Comparison of ENCODE assay signal across 1 cellular context in the genomic region with DNA sequence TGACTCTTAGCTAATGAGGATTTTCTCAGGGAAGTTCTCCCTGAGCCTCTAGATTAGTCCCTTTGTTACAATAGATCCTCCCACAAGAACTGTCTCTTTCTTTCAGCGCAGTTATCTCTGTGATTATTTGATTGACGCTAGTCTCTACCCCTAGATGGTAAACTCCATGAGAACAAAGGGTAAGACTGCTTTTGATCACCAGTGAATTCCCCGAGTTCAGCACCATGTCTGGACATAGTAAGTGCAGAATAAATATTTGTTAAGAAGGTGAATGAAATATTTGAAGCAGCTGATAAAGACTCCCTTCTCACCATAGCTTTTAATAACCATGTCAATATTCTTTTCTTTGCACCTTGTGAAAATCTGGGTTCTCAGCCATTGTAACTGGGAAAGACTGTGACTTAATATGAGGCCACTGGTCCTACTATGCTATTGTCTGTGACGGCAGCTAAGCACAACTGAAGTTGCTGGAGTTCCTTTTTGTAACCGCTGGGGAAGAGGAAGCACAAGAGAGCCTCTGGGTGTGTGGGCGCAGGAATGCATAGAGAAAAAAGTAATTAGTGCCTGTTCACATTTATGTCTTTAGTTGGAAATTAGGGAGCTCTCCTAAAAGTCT.
TF ChIP-seq lines count a peak whose summit lies in the region.

No MANE protein-coding gene starts in this region.

TF ChIP-seq in K562, 482 proteins besides CTCF, POLR2A, EP300 and RAD21 (continued from another document and continues in another):
- TF ChIP-seq, protein P1, sequence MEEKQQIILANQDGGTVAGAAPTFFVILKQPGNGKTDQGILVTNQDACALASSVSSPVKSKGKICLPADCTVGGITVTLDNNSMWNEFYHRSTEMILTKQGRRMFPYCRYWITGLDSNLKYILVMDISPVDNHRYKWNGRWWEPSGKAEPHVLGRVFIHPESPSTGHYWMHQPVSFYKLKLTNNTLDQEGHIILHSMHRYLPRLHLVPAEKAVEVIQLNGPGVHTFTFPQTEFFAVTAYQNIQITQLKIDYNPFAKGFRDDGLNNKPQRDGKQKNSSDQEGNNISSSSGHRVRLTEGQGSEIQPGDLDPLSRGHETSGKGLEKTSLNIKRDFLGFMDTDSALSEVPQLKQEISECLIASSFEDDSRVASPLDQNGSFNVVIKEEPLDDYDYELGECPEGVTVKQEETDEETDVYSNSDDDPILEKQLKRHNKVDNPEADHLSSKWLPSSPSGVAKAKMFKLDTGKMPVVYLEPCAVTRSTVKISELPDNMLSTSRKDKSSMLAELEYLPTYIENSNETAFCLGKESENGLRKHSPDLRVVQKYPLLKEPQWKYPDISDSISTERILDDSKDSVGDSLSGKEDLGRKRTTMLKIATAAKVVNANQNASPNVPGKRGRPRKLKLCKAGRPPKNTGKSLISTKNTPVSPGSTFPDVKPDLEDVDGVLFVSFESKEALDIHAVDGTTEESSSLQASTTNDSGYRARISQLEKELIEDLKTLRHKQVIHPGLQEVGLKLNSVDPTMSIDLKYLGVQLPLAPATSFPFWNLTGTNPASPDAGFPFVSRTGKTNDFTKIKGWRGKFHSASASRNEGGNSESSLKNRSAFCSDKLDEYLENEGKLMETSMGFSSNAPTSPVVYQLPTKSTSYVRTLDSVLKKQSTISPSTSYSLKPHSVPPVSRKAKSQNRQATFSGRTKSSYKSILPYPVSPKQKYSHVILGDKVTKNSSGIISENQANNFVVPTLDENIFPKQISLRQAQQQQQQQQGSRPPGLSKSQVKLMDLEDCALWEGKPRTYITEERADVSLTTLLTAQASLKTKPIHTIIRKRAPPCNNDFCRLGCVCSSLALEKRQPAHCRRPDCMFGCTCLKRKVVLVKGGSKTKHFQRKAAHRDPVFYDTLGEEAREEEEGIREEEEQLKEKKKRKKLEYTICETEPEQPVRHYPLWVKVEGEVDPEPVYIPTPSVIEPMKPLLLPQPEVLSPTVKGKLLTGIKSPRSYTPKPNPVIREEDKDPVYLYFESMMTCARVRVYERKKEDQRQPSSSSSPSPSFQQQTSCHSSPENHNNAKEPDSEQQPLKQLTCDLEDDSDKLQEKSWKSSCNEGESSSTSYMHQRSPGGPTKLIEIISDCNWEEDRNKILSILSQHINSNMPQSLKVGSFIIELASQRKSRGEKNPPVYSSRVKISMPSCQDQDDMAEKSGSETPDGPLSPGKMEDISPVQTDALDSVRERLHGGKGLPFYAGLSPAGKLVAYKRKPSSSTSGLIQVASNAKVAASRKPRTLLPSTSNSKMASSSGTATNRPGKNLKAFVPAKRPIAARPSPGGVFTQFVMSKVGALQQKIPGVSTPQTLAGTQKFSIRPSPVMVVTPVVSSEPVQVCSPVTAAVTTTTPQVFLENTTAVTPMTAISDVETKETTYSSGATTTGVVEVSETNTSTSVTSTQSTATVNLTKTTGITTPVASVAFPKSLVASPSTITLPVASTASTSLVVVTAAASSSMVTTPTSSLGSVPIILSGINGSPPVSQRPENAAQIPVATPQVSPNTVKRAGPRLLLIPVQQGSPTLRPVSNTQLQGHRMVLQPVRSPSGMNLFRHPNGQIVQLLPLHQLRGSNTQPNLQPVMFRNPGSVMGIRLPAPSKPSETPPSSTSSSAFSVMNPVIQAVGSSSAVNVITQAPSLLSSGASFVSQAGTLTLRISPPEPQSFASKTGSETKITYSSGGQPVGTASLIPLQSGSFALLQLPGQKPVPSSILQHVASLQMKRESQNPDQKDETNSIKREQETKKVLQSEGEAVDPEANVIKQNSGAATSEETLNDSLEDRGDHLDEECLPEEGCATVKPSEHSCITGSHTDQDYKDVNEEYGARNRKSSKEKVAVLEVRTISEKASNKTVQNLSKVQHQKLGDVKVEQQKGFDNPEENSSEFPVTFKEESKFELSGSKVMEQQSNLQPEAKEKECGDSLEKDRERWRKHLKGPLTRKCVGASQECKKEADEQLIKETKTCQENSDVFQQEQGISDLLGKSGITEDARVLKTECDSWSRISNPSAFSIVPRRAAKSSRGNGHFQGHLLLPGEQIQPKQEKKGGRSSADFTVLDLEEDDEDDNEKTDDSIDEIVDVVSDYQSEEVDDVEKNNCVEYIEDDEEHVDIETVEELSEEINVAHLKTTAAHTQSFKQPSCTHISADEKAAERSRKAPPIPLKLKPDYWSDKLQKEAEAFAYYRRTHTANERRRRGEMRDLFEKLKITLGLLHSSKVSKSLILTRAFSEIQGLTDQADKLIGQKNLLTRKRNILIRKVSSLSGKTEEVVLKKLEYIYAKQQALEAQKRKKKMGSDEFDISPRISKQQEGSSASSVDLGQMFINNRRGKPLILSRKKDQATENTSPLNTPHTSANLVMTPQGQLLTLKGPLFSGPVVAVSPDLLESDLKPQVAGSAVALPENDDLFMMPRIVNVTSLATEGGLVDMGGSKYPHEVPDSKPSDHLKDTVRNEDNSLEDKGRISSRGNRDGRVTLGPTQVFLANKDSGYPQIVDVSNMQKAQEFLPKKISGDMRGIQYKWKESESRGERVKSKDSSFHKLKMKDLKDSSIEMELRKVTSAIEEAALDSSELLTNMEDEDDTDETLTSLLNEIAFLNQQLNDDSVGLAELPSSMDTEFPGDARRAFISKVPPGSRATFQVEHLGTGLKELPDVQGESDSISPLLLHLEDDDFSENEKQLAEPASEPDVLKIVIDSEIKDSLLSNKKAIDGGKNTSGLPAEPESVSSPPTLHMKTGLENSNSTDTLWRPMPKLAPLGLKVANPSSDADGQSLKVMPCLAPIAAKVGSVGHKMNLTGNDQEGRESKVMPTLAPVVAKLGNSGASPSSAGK (IDR thresholded peaks at IDR 0.05): no peak
- no peak; the same call in 1 of the 2 replicates for TF ChIP-seq MTA3 (IDR thresholded peaks at IDR 0.05; ENCODE audit: borderline replicate concordance)
- TF ChIP-seq ZNF311 (CRISPR knock-in tag; IDR thresholded peaks at IDR 0.05): no peak
- TF ChIP-seq, protein P2, sequence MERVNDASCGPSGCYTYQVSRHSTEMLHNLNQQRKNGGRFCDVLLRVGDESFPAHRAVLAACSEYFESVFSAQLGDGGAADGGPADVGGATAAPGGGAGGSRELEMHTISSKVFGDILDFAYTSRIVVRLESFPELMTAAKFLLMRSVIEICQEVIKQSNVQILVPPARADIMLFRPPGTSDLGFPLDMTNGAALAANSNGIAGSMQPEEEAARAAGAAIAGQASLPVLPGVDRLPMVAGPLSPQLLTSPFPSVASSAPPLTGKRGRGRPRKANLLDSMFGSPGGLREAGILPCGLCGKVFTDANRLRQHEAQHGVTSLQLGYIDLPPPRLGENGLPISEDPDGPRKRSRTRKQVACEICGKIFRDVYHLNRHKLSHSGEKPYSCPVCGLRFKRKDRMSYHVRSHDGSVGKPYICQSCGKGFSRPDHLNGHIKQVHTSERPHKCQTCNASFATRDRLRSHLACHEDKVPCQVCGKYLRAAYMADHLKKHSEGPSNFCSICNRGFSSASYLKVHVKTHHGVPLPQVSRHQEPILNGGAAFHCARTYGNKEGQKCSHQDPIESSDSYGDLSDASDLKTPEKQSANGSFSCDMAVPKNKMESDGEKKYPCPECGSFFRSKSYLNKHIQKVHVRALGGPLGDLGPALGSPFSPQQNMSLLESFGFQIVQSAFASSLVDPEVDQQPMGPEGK (CRISPR knock-in tag; IDR thresholded peaks at IDR 0.05; ENCODE audit: borderline replicate concordance): no peak
- no peak for TF ChIP-seq STAG1 (CRISPR knock-in tag; IDR thresholded peaks at IDR 0.05; ENCODE audit: borderline replicate concordance)
- TF ChIP-seq NFE2L1 (tag; IDR thresholded peaks at IDR 0.05; ENCODE audit: borderline replicate concordance, low read depth): no peak
- no peak for TF ChIP-seq HDAC8 (tag; IDR thresholded peaks at IDR 0.05)
- no peak for TF ChIP-seq CC2D1A (IDR thresholded peaks at IDR 0.05)
- TF ChIP-seq, protein P3, sequence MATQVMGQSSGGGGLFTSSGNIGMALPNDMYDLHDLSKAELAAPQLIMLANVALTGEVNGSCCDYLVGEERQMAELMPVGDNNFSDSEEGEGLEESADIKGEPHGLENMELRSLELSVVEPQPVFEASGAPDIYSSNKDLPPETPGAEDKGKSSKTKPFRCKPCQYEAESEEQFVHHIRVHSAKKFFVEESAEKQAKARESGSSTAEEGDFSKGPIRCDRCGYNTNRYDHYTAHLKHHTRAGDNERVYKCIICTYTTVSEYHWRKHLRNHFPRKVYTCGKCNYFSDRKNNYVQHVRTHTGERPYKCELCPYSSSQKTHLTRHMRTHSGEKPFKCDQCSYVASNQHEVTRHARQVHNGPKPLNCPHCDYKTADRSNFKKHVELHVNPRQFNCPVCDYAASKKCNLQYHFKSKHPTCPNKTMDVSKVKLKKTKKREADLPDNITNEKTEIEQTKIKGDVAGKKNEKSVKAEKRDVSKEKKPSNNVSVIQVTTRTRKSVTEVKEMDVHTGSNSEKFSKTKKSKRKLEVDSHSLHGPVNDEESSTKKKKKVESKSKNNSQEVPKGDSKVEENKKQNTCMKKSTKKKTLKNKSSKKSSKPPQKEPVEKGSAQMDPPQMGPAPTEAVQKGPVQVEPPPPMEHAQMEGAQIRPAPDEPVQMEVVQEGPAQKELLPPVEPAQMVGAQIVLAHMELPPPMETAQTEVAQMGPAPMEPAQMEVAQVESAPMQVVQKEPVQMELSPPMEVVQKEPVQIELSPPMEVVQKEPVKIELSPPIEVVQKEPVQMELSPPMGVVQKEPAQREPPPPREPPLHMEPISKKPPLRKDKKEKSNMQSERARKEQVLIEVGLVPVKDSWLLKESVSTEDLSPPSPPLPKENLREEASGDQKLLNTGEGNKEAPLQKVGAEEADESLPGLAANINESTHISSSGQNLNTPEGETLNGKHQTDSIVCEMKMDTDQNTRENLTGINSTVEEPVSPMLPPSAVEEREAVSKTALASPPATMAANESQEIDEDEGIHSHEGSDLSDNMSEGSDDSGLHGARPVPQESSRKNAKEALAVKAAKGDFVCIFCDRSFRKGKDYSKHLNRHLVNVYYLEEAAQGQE (CRISPR knock-in tag; IDR thresholded peaks at IDR 0.05; ENCODE audit: low read depth): no peak
- no peak for TF ChIP-seq HLTF (IDR thresholded peaks at IDR 0.05)
- no peak for TF ChIP-seq ZNF253 (CRISPR knock-in tag; conservative IDR thresholded peaks at IDR 0.05)
- TF ChIP-seq, protein P4, sequence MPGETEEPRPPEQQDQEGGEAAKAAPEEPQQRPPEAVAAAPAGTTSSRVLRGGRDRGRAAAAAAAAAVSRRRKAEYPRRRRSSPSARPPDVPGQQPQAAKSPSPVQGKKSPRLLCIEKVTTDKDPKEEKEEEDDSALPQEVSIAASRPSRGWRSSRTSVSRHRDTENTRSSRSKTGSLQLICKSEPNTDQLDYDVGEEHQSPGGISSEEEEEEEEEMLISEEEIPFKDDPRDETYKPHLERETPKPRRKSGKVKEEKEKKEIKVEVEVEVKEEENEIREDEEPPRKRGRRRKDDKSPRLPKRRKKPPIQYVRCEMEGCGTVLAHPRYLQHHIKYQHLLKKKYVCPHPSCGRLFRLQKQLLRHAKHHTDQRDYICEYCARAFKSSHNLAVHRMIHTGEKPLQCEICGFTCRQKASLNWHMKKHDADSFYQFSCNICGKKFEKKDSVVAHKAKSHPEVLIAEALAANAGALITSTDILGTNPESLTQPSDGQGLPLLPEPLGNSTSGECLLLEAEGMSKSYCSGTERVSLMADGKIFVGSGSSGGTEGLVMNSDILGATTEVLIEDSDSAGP (CRISPR knock-in tag; IDR thresholded peaks at IDR 0.05): no peak
- TF ChIP-seq TCF3 (CRISPR knock-in tag; IDR thresholded peaks at IDR 0.05): peak; percentile 30; the same call in 1 of the 2 replicates
- no peak for TF ChIP-seq SRSF1 (IDR thresholded peaks at IDR 0.05; ENCODE audit: low read depth, low read length)
- TF ChIP-seq, protein P5, sequence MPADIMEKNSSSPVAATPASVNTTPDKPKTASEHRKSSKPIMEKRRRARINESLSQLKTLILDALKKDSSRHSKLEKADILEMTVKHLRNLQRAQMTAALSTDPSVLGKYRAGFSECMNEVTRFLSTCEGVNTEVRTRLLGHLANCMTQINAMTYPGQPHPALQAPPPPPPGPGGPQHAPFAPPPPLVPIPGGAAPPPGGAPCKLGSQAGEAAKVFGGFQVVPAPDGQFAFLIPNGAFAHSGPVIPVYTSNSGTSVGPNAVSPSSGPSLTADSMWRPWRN (IDR thresholded peaks at IDR 0.05; ENCODE audit: low read depth): no peak
- no peak for TF ChIP-seq NR3C1 (CRISPR knock-in tag; IDR thresholded peaks at IDR 0.05)
- TF ChIP-seq, protein P6, sequence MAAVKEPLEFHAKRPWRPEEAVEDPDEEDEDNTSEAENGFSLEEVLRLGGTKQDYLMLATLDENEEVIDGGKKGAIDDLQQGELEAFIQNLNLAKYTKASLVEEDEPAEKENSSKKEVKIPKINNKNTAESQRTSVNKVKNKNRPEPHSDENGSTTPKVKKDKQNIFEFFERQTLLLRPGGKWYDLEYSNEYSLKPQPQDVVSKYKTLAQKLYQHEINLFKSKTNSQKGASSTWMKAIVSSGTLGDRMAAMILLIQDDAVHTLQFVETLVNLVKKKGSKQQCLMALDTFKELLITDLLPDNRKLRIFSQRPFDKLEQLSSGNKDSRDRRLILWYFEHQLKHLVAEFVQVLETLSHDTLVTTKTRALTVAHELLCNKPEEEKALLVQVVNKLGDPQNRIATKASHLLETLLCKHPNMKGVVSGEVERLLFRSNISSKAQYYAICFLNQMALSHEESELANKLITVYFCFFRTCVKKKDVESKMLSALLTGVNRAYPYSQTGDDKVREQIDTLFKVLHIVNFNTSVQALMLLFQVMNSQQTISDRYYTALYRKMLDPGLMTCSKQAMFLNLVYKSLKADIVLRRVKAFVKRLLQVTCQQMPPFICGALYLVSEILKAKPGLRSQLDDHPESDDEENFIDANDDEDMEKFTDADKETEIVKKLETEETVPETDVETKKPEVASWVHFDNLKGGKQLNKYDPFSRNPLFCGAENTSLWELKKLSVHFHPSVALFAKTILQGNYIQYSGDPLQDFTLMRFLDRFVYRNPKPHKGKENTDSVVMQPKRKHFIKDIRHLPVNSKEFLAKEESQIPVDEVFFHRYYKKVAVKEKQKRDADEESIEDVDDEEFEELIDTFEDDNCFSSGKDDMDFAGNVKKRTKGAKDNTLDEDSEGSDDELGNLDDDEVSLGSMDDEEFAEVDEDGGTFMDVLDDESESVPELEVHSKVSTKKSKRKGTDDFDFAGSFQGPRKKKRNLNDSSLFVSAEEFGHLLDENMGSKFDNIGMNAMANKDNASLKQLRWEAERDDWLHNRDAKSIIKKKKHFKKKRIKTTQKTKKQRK (IDR thresholded peaks at IDR 0.05; ENCODE audit: borderline replicate concordance, low read depth, low read length): no peak
- TF ChIP-seq POU5F1 (IDR thresholded peaks at IDR 0.05; ENCODE audit: borderline replicate concordance, low read depth, low read length, partially characterized antibody): no peak
- TF ChIP-seq SPI1 (IDR thresholded peaks at IDR 0.05; ENCODE audit: borderline replicate concordance, low read depth, low read length): peak; percentile 88
- TF ChIP-seq, protein P7, sequence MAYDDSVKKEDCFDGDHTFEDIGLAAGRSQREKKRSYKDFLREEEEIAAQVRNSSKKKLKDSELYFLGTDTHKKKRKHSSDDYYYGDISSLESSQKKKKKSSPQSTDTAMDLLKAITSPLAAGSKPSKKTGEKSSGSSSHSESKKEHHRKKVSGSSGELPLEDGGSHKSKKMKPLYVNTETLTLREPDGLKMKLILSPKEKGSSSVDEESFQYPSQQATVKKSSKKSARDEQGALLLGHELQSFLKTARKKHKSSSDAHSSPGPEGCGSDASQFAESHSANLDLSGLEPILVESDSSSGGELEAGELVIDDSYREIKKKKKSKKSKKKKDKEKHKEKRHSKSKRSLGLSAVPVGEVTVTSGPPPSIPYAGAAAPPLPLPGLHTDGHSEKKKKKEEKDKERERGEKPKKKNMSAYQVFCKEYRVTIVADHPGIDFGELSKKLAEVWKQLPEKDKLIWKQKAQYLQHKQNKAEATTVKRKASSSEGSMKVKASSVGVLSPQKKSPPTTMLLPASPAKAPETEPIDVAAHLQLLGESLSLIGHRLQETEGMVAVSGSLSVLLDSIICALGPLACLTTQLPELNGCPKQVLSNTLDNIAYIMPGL (CRISPR knock-in tag; IDR thresholded peaks at IDR 0.05): no peak
- no peak for TF ChIP-seq RHOXF2B (CRISPR knock-in tag; conservative IDR thresholded peaks at IDR 0.05)
